Comparison of ENCODE assay signal across 1 cellular context in genomic region chr1:41239988-41240610, GRCh38.
A peak's percentile ranks its signal among the peaks of the same experiment; 100 is the strongest.
TF ChIP-seq lines count a peak whose summit lies in the region.

No MANE protein-coding gene starts in this region.

TF ChIP-seq in HepG2, 621 proteins besides CTCF, POLR2A, EP300 and RAD21 (continued from another document and continues in another):
- TF ChIP-seq DBP (CRISPR knock-in tag; IDR thresholded peaks at IDR 0.05; ENCODE audit: not compliant biosample characterization): no peak
- TF ChIP-seq HOXD1 (CRISPR knock-in tag; IDR thresholded peaks at IDR 0.05): peak; percentile 81; the same call in 1 of the 2 replicates
- TF ChIP-seq SP2 (CRISPR knock-in tag; IDR thresholded peaks at IDR 0.05): no peak
- no peak for TF ChIP-seq KAT2B (IDR thresholded peaks at IDR 0.05; ENCODE audit: borderline replicate concordance, low read depth, low read length)
- TF ChIP-seq ZNF598 (CRISPR knock-in tag; IDR thresholded peaks at IDR 0.05; ENCODE audit: borderline replicate concordance): no peak
- TF ChIP-seq MEF2D (CRISPR knock-in tag; IDR thresholded peaks at IDR 0.05): 0 out of 2 replicates have a peak, but pooled peaks have one; percentile 46
- no peak for TF ChIP-seq SMAD9 (CRISPR knock-in tag; IDR thresholded peaks at IDR 0.05)
- TF ChIP-seq ZNF274 (CRISPR knock-in tag; IDR thresholded peaks at IDR 0.05): no peak
- TF ChIP-seq ZNF513 (CRISPR knock-in tag; conservative IDR thresholded peaks at IDR 0.05): no peak
- TF ChIP-seq ZBTB42 (CRISPR knock-in tag; IDR thresholded peaks at IDR 0.05): no peak
- TF ChIP-seq ZNF784 (CRISPR knock-in tag; IDR thresholded peaks at IDR 0.05; ENCODE audit: borderline replicate concordance): no peak
- TF ChIP-seq ZNF225 (CRISPR knock-in tag; IDR thresholded peaks at IDR 0.05): no peak
- TF ChIP-seq ARNTL (CRISPR knock-in tag; IDR thresholded peaks at IDR 0.05): no peak
- no peak for TF ChIP-seq SP1 (IDR thresholded peaks at IDR 0.05)
- no peak for TF ChIP-seq SP1 (CRISPR knock-in tag; IDR thresholded peaks at IDR 0.05)
- no peak for TF ChIP-seq SRSF9 (IDR thresholded peaks at IDR 0.05; ENCODE audit: borderline replicate concordance, insufficient read depth, low read depth, low read length, poor library complexity, severe bottlenecking)
- TF ChIP-seq PHF21A (CRISPR knock-in tag; IDR thresholded peaks at IDR 0.05): peak; percentile 91
- no peak for TF ChIP-seq ZNF800 (CRISPR knock-in tag; IDR thresholded peaks at IDR 0.05)
- TF ChIP-seq SUZ12 (IDR thresholded peaks at IDR 0.05; ENCODE audit: low read depth, low read length): no peak
- TF ChIP-seq RELA (CRISPR knock-in tag; IDR thresholded peaks at IDR 0.05): no peak
- TF ChIP-seq ZBTB49 (CRISPR knock-in tag; IDR thresholded peaks at IDR 0.05; ENCODE audit: borderline replicate concordance): no peak
- TF ChIP-seq ZNF12 (CRISPR knock-in tag; IDR thresholded peaks at IDR 0.05): peak; percentile 37; the same call in 1 of the 2 replicates
- TF ChIP-seq PAF1 (CRISPR knock-in tag; IDR thresholded peaks at IDR 0.05): no peak
- TF ChIP-seq ZNF335 (CRISPR knock-in tag; IDR thresholded peaks at IDR 0.05): no peak
- peak; percentile 95 for TF ChIP-seq NR2F6 (IDR thresholded peaks at IDR 0.05)
- peak; percentile 85 for TF ChIP-seq NR2F6 (CRISPR knock-in tag; IDR thresholded peaks at IDR 0.05)
- no peak for TF ChIP-seq DR1 (CRISPR knock-in tag; IDR thresholded peaks at IDR 0.05)
- no peak for TF ChIP-seq POLR2G (IDR thresholded peaks at IDR 0.05; ENCODE audit: low read depth, low read length)
- TF ChIP-seq ELF3 (CRISPR knock-in tag; IDR thresholded peaks at IDR 0.05): peak; percentile 39; the same call in 1 of the 2 replicates
- no peak for TF ChIP-seq YEATS4 (CRISPR knock-in tag; IDR thresholded peaks at IDR 0.05; ENCODE audit: borderline replicate concordance)
- TF ChIP-seq BCLAF1 (IDR thresholded peaks at IDR 0.05): no peak
- TF ChIP-seq ZNF138 (CRISPR knock-in tag; IDR thresholded peaks at IDR 0.05; ENCODE audit: low read depth): no peak
- no peak for TF ChIP-seq ZNF263 (CRISPR knock-in tag; IDR thresholded peaks at IDR 0.05)
- TF ChIP-seq ZXDC (CRISPR knock-in tag; IDR thresholded peaks at IDR 0.05): no peak
- TF ChIP-seq ZNF577 (CRISPR knock-in tag; IDR thresholded peaks at IDR 0.05; ENCODE audit: borderline replicate concordance, low read depth): no peak
- peak; percentile 93 for TF ChIP-seq TEAD3 (CRISPR knock-in tag; optimal IDR thresholded peaks at IDR 0.05; ENCODE audit: borderline replicate concordance)
- peak; percentile 56; the same call in 1 of the 2 replicates for TF ChIP-seq SMC3 (IDR thresholded peaks at IDR 0.05; ENCODE audit: low read length)
- no peak for TF ChIP-seq ZNF136 (CRISPR knock-in tag; IDR thresholded peaks at IDR 0.05; ENCODE audit: low read depth)
- TF ChIP-seq NCOR1 (IDR thresholded peaks at IDR 0.05; ENCODE audit: borderline replicate concordance, low read length): peak; percentile 88; the same call in 1 of the 2 replicates
- TF ChIP-seq PTBP1 (IDR thresholded peaks at IDR 0.05; ENCODE audit: low read depth, low read length, poor library complexity, severe bottlenecking): no peak
- TF ChIP-seq ETV5 (CRISPR knock-in tag; IDR thresholded peaks at IDR 0.05; ENCODE audit: borderline replicate concordance): peak; percentile 45; the same call in 1 of the 2 replicates
- no peak for TF ChIP-seq XBP1 (CRISPR knock-in tag; IDR thresholded peaks at IDR 0.05)
- no peak for TF ChIP-seq MXD3 (CRISPR knock-in tag; IDR thresholded peaks at IDR 0.05)
- no peak for TF ChIP-seq ZFY (CRISPR knock-in tag; IDR thresholded peaks at IDR 0.05)
- TF ChIP-seq NCOA5 (CRISPR knock-in tag; IDR thresholded peaks at IDR 0.05): no peak
- peak; percentile 38 for TF ChIP-seq TFAP4 (IDR thresholded peaks at IDR 0.05; ENCODE audit: borderline replicate concordance, low read depth)
- peak; percentile 58; the same call in 1 of the 2 replicates for TF ChIP-seq HNF4G (IDR thresholded peaks at IDR 0.05; ENCODE audit: borderline replicate concordance, low read depth, low read length)
- no peak for TF ChIP-seq HNF4G (CRISPR knock-in tag; IDR thresholded peaks at IDR 0.05; ENCODE audit: borderline replicate concordance, low read depth)
- TF ChIP-seq DMTF1 (CRISPR knock-in tag; IDR thresholded peaks at IDR 0.05): no peak
- peak; percentile 89 for TF ChIP-seq ZBTB25 (CRISPR knock-in tag; IDR thresholded peaks at IDR 0.05)
- no peak for TF ChIP-seq ZNF160 (CRISPR knock-in tag; IDR thresholded peaks at IDR 0.05)
- no peak for TF ChIP-seq ZNF720 (CRISPR knock-in tag; IDR thresholded peaks at IDR 0.05)
